Comparison of ENCODE assay signal across 11 cellular contexts in genomic region chr20:60921021-60921622, GRCh38.
DNase-seq lines count a peak whose midpoint lies in the region; ATAC-seq and TF ChIP-seq lines count a peak whose summit lies in the region.
"Had no signal": no experiment of that assay in that cellular context is flagged by ENCODE, and none has a peak within 500 bp of the region (broad histone marks: within the 10 kb centered on the region; RNA-seq: fewer than 3 reads in every experiment).

No MANE protein-coding gene starts in this region.

- H3K4me1 ChIP-seq in Karpas-422 (ENCODE audit: low read length) (no peaks in the 10 kb centered on the region), endodermal cell (ENCODE audit: control insufficient read depth, insufficient read depth, low read length) (no peaks in the 10 kb centered on the region)

- H3K79me2 ChIP-seq in Karpas-422 (ENCODE audit: low read length): no peaks in the 10 kb centered on the region

- H3K9me3 ChIP-seq in Karpas-422 (ENCODE audit: low read length) (no peaks in the 10 kb centered on the region), endodermal cell (ENCODE audit: control insufficient read depth, low read length) (no peaks in the 10 kb centered on the region)

- no peaks in the 10 kb centered on the region for H3K9me2 ChIP-seq in Karpas-422 (replicated peaks; ENCODE audit: insufficient read depth, low read length)

- no peaks in the 10 kb centered on the region for H4K20me1 ChIP-seq in Karpas-422 (ENCODE audit: insufficient read depth, low read depth, low read length)

- ATAC-seq in activated T-cell treated with anti-CD3 and anti-CD28 coated beads, Interleukin-2, amount 50 U/mL, for 4 hours: no peak
- ATAC-seq in HG03045 (IDR thresholded peaks at IDR 0.05; ENCODE audit: unreplicated experiment): no peak

- H3K36me3 Mint-ChIP-seq in activated T-cell treated with anti-CD3 and anti-CD28 coated beads, Interleukin-2, amount 50 U/mL, for 4 hours (ENCODE audit: insufficient read depth): no peaks in the 10 kb centered on the region
- H3K36me3 Mint-ChIP-seq in endodermal cell (ENCODE audit: low read depth): no peaks in the 10 kb centered on the region
- H3K36me3 Mint-ChIP-seq in type B pancreatic cell: no peaks in the 10 kb centered on the region

- H3K36me3 ChIP-seq in Karpas-422 (ENCODE audit: insufficient read depth, low read length) (no peaks in the 10 kb centered on the region), endodermal cell (ENCODE audit: control insufficient read depth, insufficient read depth, low read length) (no peaks in the 10 kb centered on the region)

- TF ChIP-seq CTCF in endodermal cell (conservative IDR thresholded peaks at IDR 0.05) (no peak), type B pancreatic cell (conservative IDR thresholded peaks at IDR 0.05) (no peak)

- 78 to 79% methylated on average over 7 of the region's 7 CpGs for WGBS in endodermal cell (ENCODE audit: insufficient coverage in 1 of 2, insufficient read length in 1 of 2), 2 experiments

- peak; percentile 4 for DNase-seq in activated T-cell treated with anti-CD3 and anti-CD28 coated beads for 1 hour (ENCODE audit: low read depth)
- DNase-seq in activated T-cell treated with anti-CD3 and anti-CD28 coated beads, Interleukin-2, amount 50 U/mL, for 4 hours: no peak
- DNase-seq in Karpas-422: peak; percentile 79
- DNase-seq in endodermal cell: peak; percentile 89
- peak; percentile 20 to 43 for DNase-seq in stimulated activated CD4-positive, alpha-beta T cell treated with anti-CD3 and anti-CD28 coated beads, Interleukin-2, amount 100 ng/mL, for 24 hours
- no peak for DNase-seq in type B pancreatic cell (ENCODE audit: extremely low spot score, unreplicated experiment)
- no peak for DNase-seq in NCI-H187 treated with DMSO at 0.1 percent for 48 hours (lab: John Stamatoyannopoulos, UW)
- DNase-seq: NK-92 treated with Interleukin-12 subunit alpha and Interleukin-12 subunit beta, amount 100 ng/mL, for 24 hours had no signal

- no peak overlapping the region for H3K4me3 Mint-ChIP-seq in activated T-cell treated with anti-CD3 and anti-CD28 coated beads, Interleukin-2, amount 50 U/mL, for 4 hours
- H3K4me3 Mint-ChIP-seq in endodermal cell: no peak overlapping the region
- no peak overlapping the region for H3K4me3 Mint-ChIP-seq in type B pancreatic cell
- H3K4me3 Mint-ChIP-seq: B cell; dendritic cell treated with granulocyte-macrophage colony-stimulating factor and Interleukin-4, amounts not matched to agents 40 ng/mL and 50 ng/mL, for 4 days had no signal

- H3K9ac ChIP-seq in Karpas-422 (ENCODE audit: low read length) (no peak overlapping the region), endodermal cell (ENCODE audit: extremely low read depth, low read length, poor library complexity, severe bottlenecking) (no peak overlapping the region)

- H3K9me3 Mint-ChIP-seq in activated T-cell treated with anti-CD3 and anti-CD28 coated beads, Interleukin-2, amount 50 U/mL, for 4 hours: peaks cover 9% of the 10 kb centered on the region
- peaks cover 4% of the 10 kb centered on the region for H3K9me3 Mint-ChIP-seq in endodermal cell
- peaks cover 3% of the 10 kb centered on the region for H3K9me3 Mint-ChIP-seq in type B pancreatic cell
- H3K9me3 Mint-ChIP-seq: dendritic cell treated with granulocyte-macrophage colony-stimulating factor and Interleukin-4, amounts not matched to agents 40 ng/mL and 50 ng/mL, for 4 days had no signal

- peaks cover 1% of the 10 kb centered on the region for H3K27me3 Mint-ChIP-seq in activated T-cell treated with anti-CD3 and anti-CD28 coated beads, Interleukin-2, amount 50 U/mL, for 4 hours (ENCODE audit: low read depth)
- peaks cover 62% of the 10 kb centered on the region for H3K27me3 Mint-ChIP-seq in endodermal cell (ENCODE audit: insufficient read depth)
- peaks cover 46% of the 10 kb centered on the region for H3K27me3 Mint-ChIP-seq in type B pancreatic cell
- H3K27me3 Mint-ChIP-seq: B cell; dendritic cell treated with granulocyte-macrophage colony-stimulating factor and Interleukin-4, amounts not matched to agents 40 ng/mL and 50 ng/mL, for 4 days had no signal

- H3K27ac Mint-ChIP-seq in endodermal cell (no peak overlapping the region), type B pancreatic cell (no peak overlapping the region)
- H3K27ac Mint-ChIP-seq: B cell; dendritic cell treated with granulocyte-macrophage colony-stimulating factor and Interleukin-4, amounts not matched to agents 40 ng/mL and 50 ng/mL, for 4 days had no signal

- H3K4me2 ChIP-seq in Karpas-422 (ENCODE audit: low read depth, low read length, poor library complexity, severe bottlenecking): no peak overlapping the region

- H3K27me3 ChIP-seq in Karpas-422 (ENCODE audit: low read length) (no peaks in the 10 kb centered on the region), endodermal cell (ENCODE audit: control insufficient read depth, insufficient read depth, low read length, poor library complexity, severe bottlenecking) (no peaks in the 10 kb centered on the region)

- H3K27ac ChIP-seq in Karpas-422 (ENCODE audit: low read length) (no peak overlapping the region), endodermal cell (ENCODE audit: low read depth, low read length) (no peak overlapping the region)

- H2AFZ ChIP-seq in Karpas-422 (ENCODE audit: low read length): no peak overlapping the region

- H3K4me3 ChIP-seq in Karpas-422 (ENCODE audit: low read length) (no peak overlapping the region), endodermal cell (ENCODE audit: low read length) (no peak overlapping the region)

- no peaks in the 10 kb centered on the region for H3K4me1 Mint-ChIP-seq in activated T-cell treated with anti-CD3 and anti-CD28 coated beads, Interleukin-2, amount 50 U/mL, for 4 hours (ENCODE audit: low read depth)
- no peaks in the 10 kb centered on the region for H3K4me1 Mint-ChIP-seq in endodermal cell
- no peaks in the 10 kb centered on the region for H3K4me1 Mint-ChIP-seq in type B pancreatic cell (ENCODE audit: unreplicated experiment)
- H3K4me1 Mint-ChIP-seq: B cell had no signal

Comparison
In these comparisons a context has a peak if more than half of its experiments do, and no peak if none do; other contexts are left out.
1. DNase-seq: peak in activated T-cell treated with anti-CD3 and anti-CD28 coated beads for 1 hour (single experiment), Karpas-422 (single experiment), endodermal cell (single experiment) and stimulated activated CD4-positive, alpha-beta T cell treated with anti-CD3 and anti-CD28 coated beads, Interleukin-2, amount 100 ng/mL, for 24 hours (2 of 2); none in activated T-cell treated with anti-CD3 and anti-CD28 coated beads, Interleukin-2, amount 50 U/mL, for 4 hours (single experiment), type B pancreatic cell (single experiment) and NCI-H187 treated with DMSO at 0.1 percent for 48 hours (single experiment).